11 cellular contexts compared by ENCODE assay signal in the genomic region with DNA sequence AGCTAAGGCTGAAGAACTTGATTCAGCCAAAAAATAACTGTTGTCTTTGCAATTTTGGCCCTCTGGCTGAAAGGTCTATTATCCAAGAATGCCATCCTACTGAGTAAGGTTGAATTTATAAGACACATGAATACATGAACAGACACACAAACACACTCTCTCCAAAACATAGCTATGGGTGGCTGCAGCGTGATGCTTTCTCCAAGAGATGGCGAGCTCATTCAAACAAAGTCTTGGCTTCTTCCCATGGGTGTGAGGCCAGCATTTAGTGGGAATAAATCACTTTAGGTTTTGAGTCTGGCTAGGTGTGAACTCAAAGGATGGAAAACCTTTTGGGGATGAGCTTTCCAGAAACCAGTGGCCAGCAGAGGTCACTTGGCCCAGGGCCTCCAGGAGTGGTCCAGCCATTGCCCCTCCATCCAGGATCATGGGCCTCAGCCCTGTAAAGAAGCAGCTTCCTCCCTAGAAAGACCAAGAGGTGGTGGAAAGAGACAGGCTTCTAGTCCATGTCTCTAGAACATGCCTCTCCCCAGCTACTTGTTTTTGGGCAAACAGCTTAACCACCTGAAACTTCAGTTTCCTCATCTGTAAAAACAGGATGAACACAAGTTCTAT. TPM values are rescaled to one million over a fixed set of nuclear protein-coding genes. Genes with fewer than 3 reads are reported as not detected.
DNase-seq lines count a peak whose midpoint lies in the region; ATAC-seq, FAIRE-seq and TF ChIP-seq lines count a peak whose summit lies in the region.
"Had no signal": no experiment of that assay in that cellular context is flagged by ENCODE, and none has a peak within 500 bp of the region (broad histone marks: within the 10 kb centered on the region; RNA-seq: fewer than 3 reads in every experiment).

No MANE protein-coding gene starts in this region.

- ATAC-seq in WTC11 (peak; percentile 74), HG02798 (IDR thresholded peaks at IDR 0.05; ENCODE audit: poor library complexity, unreplicated experiment) (no peak), GM18517 (IDR thresholded peaks at IDR 0.05; ENCODE audit: unreplicated experiment) (no peak), GM18909 (IDR thresholded peaks at IDR 0.05; ENCODE audit: poor library complexity, unreplicated experiment) (no peak)
- ATAC-seq: left ventricle myocardium superior had no signal

- CTCF ChIA-PET in WTC11 (lab: Charles Lee), result interaction anchor here (0.7 to 2.4 kb wide), 21 partner anchors 8 to 849 kb away, joined by 3 to 25 read pairs (median 4); a partner anchor contains a TSS
- CTCF ChIA-PET in activated CD4-positive, alpha-beta T cell treated with anti-CD3 and anti-CD28 coated beads, Interleukin-2, amount 10 ng/mL, durations not matched to agents 7 days and 5 days (lab: Charles Lee), result interaction anchor here (0.6 to 1.0 kb wide), 4 partner anchors 14 to 1616 kb away, joined by 3 read pairs; a partner anchor contains a TSS

- no peak for FAIRE-seq in D721Med (lab: Jason Lieb, UNC)
- FAIRE-seq: colon had no signal

- POLR2A ChIA-PET in WTC11 (lab: Charles Lee), result no interaction called here
- POLR2A ChIA-PET in activated CD4-positive, alpha-beta T cell treated with anti-CD3 and anti-CD28 coated beads, Interleukin-2, amount 10 ng/mL, durations not matched to agents 7 days and 5 days (lab: Charles Lee), result no interaction called here

- no peak overlapping the region for H3K27ac Mint-ChIP-seq in WTC11
- no peak overlapping the region for H3K27ac Mint-ChIP-seq in activated CD4-positive, alpha-beta T cell treated with anti-CD3 and anti-CD28 coated beads, Interleukin-2, amount 10 ng/mL, durations not matched to agents 7 days and 5 days

- H3K27me3 Mint-ChIP-seq in WTC11 (ENCODE audit: low read depth), result peaks cover 40% of the 10 kb centered on the region
- peaks cover 57% of the 10 kb centered on the region for H3K27me3 Mint-ChIP-seq in activated CD4-positive, alpha-beta T cell treated with anti-CD3 and anti-CD28 coated beads, Interleukin-2, amount 10 ng/mL, durations not matched to agents 7 days and 5 days

- peak; percentile 9 for TF ChIP-seq CTCF in D721Med (IDR thresholded peaks at IDR 0.05; ENCODE audit: insufficient read depth, missing control alignments)
- no peak for TF ChIP-seq CTCF in WTC11 (IDR thresholded peaks at IDR 0.05)

- H3K4me1 Mint-ChIP-seq in WTC11, result no peaks in the 10 kb centered on the region
- no peaks in the 10 kb centered on the region for H3K4me1 Mint-ChIP-seq in activated CD4-positive, alpha-beta T cell treated with anti-CD3 and anti-CD28 coated beads, Interleukin-2, amount 10 ng/mL, durations not matched to agents 7 days and 5 days

- no peaks in the 10 kb centered on the region for H3K9me3 Mint-ChIP-seq in WTC11
- H3K9me3 Mint-ChIP-seq in activated CD4-positive, alpha-beta T cell treated with anti-CD3 and anti-CD28 coated beads, Interleukin-2, amount 10 ng/mL, durations not matched to agents 7 days and 5 days, result no peaks in the 10 kb centered on the region

- no peak for DNase-seq in D721Med (ENCODE audit: insufficient read length, low spot score)
- peak; percentile 50 for DNase-seq in M059J (ENCODE audit: low read depth)
- no peak for DNase-seq in WTC11 (ENCODE audit: low spot score)
- peak; percentile 72 for DNase-seq in left kidney (ENCODE audit: low read depth, low spot score)
- no peak for DNase-seq in activated CD4-positive, alpha-beta T cell treated with anti-CD3 and anti-CD28 coated beads, Interleukin-2, amount 10 ng/mL, durations not matched to agents 7 days and 5 days
- DNase-seq: left ventricle myocardium superior; stimulated activated CD4-positive, alpha-beta T cell treated with anti-CD3 and anti-CD28 coated beads, Interleukin-12 subunit alpha, Interleukin-12 subunit beta, amount 100 ng/mL, for 4 hours had no signal

- no peaks in the 10 kb centered on the region for H3K36me3 Mint-ChIP-seq in WTC11
- H3K36me3 Mint-ChIP-seq in activated CD4-positive, alpha-beta T cell treated with anti-CD3 and anti-CD28 coated beads, Interleukin-2, amount 10 ng/mL, durations not matched to agents 7 days and 5 days (ENCODE audit: low read depth), result no peaks in the 10 kb centered on the region

- no peak overlapping the region for H3K4me3 Mint-ChIP-seq in WTC11
- H3K4me3 Mint-ChIP-seq in activated CD4-positive, alpha-beta T cell treated with anti-CD3 and anti-CD28 coated beads, Interleukin-2, amount 10 ng/mL, durations not matched to agents 7 days and 5 days, result no peak overlapping the region

TF ChIP-seq in WTC11, 78 proteins besides CTCF, POLR2A, EP300 and RAD21:
- no peak for TF ChIP-seq ZNF423 (CRISPR knock-in tag; IDR thresholded peaks at IDR 0.05)

RNA-seq across cellular contexts. Expression of a gene that starts 11.0 kb away (rescaled TPM):
- total RNA-seq in M059J (2014; rRNA removed; shearing (Covaris generic)), result 0.15 TPM in 1 of 2 replicates, not detected in the other
- total RNA-seq in WTC11 (2021), result 0.22 to 0.55 TPM (median 0.27 TPM) in 3 replicates
- total RNA-seq in activated CD4-positive, alpha-beta T cell treated with anti-CD3 and anti-CD28 coated beads, Interleukin-2, amount 10 ng/mL, durations not matched to agents 7 days and 5 days, result not detected

Comparison
In these comparisons a context has a peak if more than half of its experiments do, and no peak if none do; other contexts are left out.
1. DNase-seq: peak in M059J (single experiment) and left kidney (single experiment); none in D721Med (single experiment), WTC11 (single experiment) and activated CD4-positive, alpha-beta T cell treated with anti-CD3 and anti-CD28 coated beads, Interleukin-2, amount 10 ng/mL, durations not matched to agents 7 days and 5 days (single experiment).